In genomic region chr7:44045226-44046014, GRCh38 we compare ENCODE assay signal across 2 cellular contexts.
TF ChIP-seq lines count a peak whose summit lies in the region.

No MANE protein-coding gene starts in this region.

TF ChIP-seq in GM23338, 12 proteins besides CTCF, POLR2A, EP300 and RAD21:
- TF ChIP-seq CREB1 (CRISPR knock-in tag; IDR thresholded peaks at IDR 0.05; ENCODE audit: low read depth) (no peak), ETS1 (IDR thresholded peaks at IDR 0.05) (no peak), EZH2 (IDR thresholded peaks at IDR 0.05; ENCODE audit: low read depth, unreplicated experiment) (no peak), POLR2AphosphoS5 (IDR thresholded peaks at IDR 0.05; ENCODE audit: low read depth) (no peak), EZH2phosphoT487 (IDR thresholded peaks at IDR 0.05; ENCODE audit: unreplicated experiment) (no peak), NANOG (IDR thresholded peaks at IDR 0.05; ENCODE audit: borderline replicate concordance) (no peak), STAT1 (IDR thresholded peaks at IDR 0.05; ENCODE audit: unreplicated experiment) (no peak), JUNB (IDR thresholded peaks at IDR 0.05; ENCODE audit: unreplicated experiment) (no peak), ZNF331 (CRISPR knock-in tag; IDR thresholded peaks at IDR 0.05; ENCODE audit: low read depth) (no peak), ZNF114 (CRISPR knock-in tag; IDR thresholded peaks at IDR 0.05) (no peak)
- TF ChIP-seq, protein P1, sequence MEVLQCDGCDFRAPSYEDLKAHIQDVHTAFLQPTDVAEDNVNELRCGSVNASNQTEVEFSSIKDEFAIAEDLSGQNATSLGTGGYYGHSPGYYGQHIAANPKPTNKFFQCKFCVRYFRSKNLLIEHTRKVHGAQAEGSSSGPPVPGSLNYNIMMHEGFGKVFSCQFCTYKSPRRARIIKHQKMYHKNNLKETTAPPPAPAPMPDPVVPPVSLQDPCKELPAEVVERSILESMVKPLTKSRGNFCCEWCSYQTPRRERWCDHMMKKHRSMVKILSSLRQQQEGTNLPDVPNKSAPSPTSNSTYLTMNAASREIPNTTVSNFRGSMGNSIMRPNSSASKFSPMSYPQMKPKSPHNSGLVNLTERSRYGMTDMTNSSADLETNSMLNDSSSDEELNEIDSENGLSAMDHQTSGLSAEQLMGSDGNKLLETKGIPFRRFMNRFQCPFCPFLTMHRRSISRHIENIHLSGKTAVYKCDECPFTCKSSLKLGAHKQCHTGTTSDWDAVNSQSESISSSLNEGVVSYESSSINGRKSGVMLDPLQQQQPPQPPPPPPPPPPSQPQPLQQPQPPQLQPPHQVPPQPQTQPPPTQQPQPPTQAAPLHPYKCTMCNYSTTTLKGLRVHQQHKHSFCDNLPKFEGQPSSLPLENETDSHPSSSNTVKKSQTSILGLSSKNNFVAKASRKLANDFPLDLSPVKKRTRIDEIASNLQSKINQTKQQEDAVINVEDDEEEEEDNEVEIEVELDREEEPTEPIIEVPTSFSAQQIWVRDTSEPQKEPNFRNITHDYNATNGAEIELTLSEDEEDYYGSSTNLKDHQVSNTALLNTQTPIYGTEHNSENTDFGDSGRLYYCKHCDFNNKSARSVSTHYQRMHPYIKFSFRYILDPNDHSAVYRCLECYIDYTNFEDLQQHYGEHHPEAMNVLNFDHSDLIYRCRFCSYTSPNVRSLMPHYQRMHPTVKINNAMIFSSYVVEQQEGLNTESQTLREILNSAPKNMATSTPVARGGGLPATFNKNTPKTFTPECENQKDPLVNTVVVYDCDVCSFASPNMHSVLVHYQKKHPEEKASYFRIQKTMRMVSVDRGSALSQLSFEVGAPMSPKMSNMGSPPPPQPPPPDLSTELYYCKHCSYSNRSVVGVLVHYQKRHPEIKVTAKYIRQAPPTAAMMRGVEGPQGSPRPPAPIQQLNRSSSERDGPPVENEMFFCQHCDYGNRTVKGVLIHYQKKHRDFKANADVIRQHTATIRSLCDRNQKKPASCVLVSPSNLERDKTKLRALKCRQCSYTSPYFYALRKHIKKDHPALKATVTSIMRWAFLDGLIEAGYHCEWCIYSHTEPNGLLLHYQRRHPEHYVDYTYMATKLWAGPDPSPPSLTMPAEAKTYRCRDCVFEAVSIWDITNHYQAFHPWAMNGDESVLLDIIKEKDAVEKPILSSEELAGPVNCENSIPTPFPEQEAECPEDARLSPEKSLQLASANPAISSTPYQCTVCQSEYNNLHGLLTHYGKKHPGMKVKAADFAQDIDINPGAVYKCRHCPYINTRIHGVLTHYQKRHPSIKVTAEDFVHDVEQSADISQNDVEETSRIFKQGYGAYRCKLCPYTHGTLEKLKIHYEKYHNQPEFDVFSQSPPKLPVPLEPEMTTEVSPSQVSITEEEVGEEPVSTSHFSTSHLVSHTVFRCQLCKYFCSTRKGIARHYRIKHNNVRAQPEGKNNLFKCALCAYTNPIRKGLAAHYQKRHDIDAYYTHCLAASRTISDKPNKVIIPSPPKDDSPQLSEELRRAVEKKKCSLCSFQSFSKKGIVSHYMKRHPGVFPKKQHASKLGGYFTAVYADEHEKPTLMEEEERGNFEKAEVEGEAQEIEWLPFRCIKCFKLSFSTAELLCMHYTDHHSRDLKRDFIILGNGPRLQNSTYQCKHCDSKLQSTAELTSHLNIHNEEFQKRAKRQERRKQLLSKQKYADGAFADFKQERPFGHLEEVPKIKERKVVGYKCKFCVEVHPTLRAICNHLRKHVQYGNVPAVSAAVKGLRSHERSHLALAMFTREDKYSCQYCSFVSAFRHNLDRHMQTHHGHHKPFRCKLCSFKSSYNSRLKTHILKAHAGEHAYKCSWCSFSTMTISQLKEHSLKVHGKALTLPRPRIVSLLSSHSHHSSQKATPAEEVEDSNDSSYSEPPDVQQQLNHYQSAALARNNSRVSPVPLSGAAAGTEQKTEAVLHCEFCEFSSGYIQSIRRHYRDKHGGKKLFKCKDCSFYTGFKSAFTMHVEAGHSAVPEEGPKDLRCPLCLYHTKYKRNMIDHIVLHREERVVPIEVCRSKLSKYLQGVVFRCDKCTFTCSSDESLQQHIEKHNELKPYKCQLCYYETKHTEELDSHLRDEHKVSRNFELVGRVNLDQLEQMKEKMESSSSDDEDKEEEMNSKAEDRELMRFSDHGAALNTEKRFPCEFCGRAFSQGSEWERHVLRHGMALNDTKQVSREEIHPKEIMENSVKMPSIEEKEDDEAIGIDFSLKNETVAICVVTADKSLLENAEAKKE (CRISPR knock-in tag; IDR thresholded peaks at IDR 0.05): no peak
- TF ChIP-seq, protein P2, sequence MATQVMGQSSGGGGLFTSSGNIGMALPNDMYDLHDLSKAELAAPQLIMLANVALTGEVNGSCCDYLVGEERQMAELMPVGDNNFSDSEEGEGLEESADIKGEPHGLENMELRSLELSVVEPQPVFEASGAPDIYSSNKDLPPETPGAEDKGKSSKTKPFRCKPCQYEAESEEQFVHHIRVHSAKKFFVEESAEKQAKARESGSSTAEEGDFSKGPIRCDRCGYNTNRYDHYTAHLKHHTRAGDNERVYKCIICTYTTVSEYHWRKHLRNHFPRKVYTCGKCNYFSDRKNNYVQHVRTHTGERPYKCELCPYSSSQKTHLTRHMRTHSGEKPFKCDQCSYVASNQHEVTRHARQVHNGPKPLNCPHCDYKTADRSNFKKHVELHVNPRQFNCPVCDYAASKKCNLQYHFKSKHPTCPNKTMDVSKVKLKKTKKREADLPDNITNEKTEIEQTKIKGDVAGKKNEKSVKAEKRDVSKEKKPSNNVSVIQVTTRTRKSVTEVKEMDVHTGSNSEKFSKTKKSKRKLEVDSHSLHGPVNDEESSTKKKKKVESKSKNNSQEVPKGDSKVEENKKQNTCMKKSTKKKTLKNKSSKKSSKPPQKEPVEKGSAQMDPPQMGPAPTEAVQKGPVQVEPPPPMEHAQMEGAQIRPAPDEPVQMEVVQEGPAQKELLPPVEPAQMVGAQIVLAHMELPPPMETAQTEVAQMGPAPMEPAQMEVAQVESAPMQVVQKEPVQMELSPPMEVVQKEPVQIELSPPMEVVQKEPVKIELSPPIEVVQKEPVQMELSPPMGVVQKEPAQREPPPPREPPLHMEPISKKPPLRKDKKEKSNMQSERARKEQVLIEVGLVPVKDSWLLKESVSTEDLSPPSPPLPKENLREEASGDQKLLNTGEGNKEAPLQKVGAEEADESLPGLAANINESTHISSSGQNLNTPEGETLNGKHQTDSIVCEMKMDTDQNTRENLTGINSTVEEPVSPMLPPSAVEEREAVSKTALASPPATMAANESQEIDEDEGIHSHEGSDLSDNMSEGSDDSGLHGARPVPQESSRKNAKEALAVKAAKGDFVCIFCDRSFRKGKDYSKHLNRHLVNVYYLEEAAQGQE (IDR thresholded peaks at IDR 0.05; ENCODE audit: unreplicated experiment): no peak

TF ChIP-seq in H1, 55 proteins besides CTCF, POLR2A, EP300 and RAD21:
- no peak for TF ChIP-seq SRF (IDR thresholded peaks at IDR 0.05; ENCODE audit: low read depth, low read length)
- TF ChIP-seq ASH2L (IDR thresholded peaks at IDR 0.05; ENCODE audit: low read length): no peak
- TF ChIP-seq NRF1 (IDR thresholded peaks at IDR 0.05; ENCODE audit: low read depth, low read length): no peak
- no peak for TF ChIP-seq E2F6 (IDR thresholded peaks at IDR 0.05)
- TF ChIP-seq ZNF274 (IDR thresholded peaks at IDR 0.05; ENCODE audit: borderline replicate concordance, extremely low read depth, low read length): no peak
